ENCODE assay signal across 2 cellular contexts in genomic region chr18:50398099-50398498, GRCh38.
A peak's percentile ranks its signal among the peaks of the same experiment; 100 is the strongest.
TF ChIP-seq lines count a peak whose summit lies in the region.

No MANE protein-coding gene starts in this region.

TF ChIP-seq in GM23338, 12 proteins besides CTCF, POLR2A, EP300 and RAD21:
- TF ChIP-seq EZH2phosphoT487 (IDR thresholded peaks at IDR 0.05; ENCODE audit: unreplicated experiment) (no peak), CREB1 (CRISPR knock-in tag; IDR thresholded peaks at IDR 0.05; ENCODE audit: low read depth) (no peak), JUNB (IDR thresholded peaks at IDR 0.05; ENCODE audit: unreplicated experiment) (no peak), ETS1 (IDR thresholded peaks at IDR 0.05) (no peak), STAT1 (IDR thresholded peaks at IDR 0.05; ENCODE audit: unreplicated experiment) (no peak), REST (IDR thresholded peaks at IDR 0.05; ENCODE audit: unreplicated experiment) (no peak)

TF ChIP-seq in H1, 55 proteins besides CTCF, POLR2A, EP300 and RAD21:
- TF ChIP-seq ASH2L (IDR thresholded peaks at IDR 0.05; ENCODE audit: low read length) (peak; percentile 65), SIRT6 (IDR thresholded peaks at IDR 0.05; ENCODE audit: low read length) (no peak)
